In the genomic region with DNA sequence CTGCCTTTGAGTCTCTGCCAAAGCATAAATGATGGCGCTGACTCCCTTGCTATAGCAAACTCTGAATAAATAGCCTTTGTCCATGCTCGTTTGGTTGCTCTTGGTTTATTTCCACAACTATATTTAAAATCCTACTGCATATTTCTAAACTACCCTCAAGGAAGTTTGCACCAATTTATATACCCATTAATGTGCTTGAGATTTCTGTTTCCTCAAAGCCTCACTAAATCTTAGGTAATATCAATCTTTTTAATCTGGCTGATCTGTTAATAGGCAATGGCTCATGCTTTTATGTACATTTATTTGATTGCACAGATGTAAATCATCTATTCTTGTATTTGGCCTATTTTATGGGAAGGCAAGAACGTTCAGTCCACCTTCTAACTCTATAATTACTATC, we compare ENCODE assay signal across 33 cellular contexts.
"Had no signal": no experiment of that assay in that cellular context is flagged by ENCODE, and none has a peak within 500 bp of the region (broad histone marks: within the 10 kb centered on the region; RNA-seq: fewer than 3 reads in every experiment).

No MANE protein-coding gene starts in this region.

- DNase-seq: activated B cell treated with CpG ODN at 0.5 μM for 24 hours; activated CD4-positive, alpha-beta memory T cell treated with anti-CD3 and anti-CD28 coated beads for 36 hours; activated CD4-positive, alpha-beta T cell treated with anti-CD3 and anti-CD28 coated beads for 4 hours; activated CD4-positive, alpha-beta T cell treated with anti-CD3 and anti-CD28 coated beads, Interleukin-2, amount 10 ng/mL, durations not matched to agents 24 days and 14 days; activated CD4-positive, alpha-beta T cell treated with anti-CD3 and anti-CD28 coated beads, Interleukin-2, amount 50 U/mL, for 1 hour; activated CD4-positive, alpha-beta T cell treated with anti-CD3 and anti-CD28 coated beads, Interleukin-2, amount 50 U/mL, for 4 hours; activated CD4-positive, CD25-positive, alpha-beta regulatory T cell treated with anti-CD3 and anti-CD28 coated beads, Interleukin-2, amount 50 U/mL, for 72 hours; activated CD8-positive, alpha-beta memory T cell treated with anti-CD3 and anti-CD28 coated beads, Interleukin-2, amount 50 U/mL, for 4 hours; activated CD8-positive, alpha-beta T cell treated with anti-CD3 and anti-CD28 coated beads for 36 hours; activated effector memory CD4-positive, alpha-beta T cell treated with anti-CD3 and anti-CD28 coated beads, Interleukin-2, amount 50 U/mL, for 16 hours; activated gamma-delta T cell treated with Interleukin-2 at 50 U/mL for 16 hours; activated naive CD4-positive, alpha-beta T cell; activated naive CD4-positive, alpha-beta T cell treated with anti-CD3 and anti-CD28 coated beads for 36 hours; activated naive CD4-positive, alpha-beta T cell treated with anti-CD3 and anti-CD28 coated beads, Interleukin-2, amount 50 U/mL, for 16 hours; activated naive CD8-positive, alpha-beta T cell treated with anti-CD3 and anti-CD28 coated beads for 36 hours; activated T-cell treated with anti-CD3 and anti-CD28 coated beads for 4 hours; activated T-cell treated with anti-CD3 and anti-CD28 coated beads, Interleukin-2, amount 50 U/mL, for 1 hour; activated T-cell treated with anti-CD3 and anti-CD28 coated beads, Interleukin-2, amount 50 U/mL, for 4 hours; activated T-cell treated with anti-CD3 and anti-CD28 coated beads, Interleukin-2, amount 50 U/mL, for 72 hours; adrenal gland; amniotic stem cell; aorta; body of pancreas; brain microvascular endothelial cell; cerebellar nuclear complex; T-helper 1 cell; T-helper 2 cell; T-helper 9 cell had no signal

- ATAC-seq: activated CD8-positive, alpha-beta T cell treated with anti-CD3 and anti-CD28 coated beads for 36 hours; activated naive CD4-positive, alpha-beta T cell treated with anti-CD3 and anti-CD28 coated beads, Interleukin-2, amount 50 U/mL, for 72 hours; activated T-cell treated with anti-CD3 and anti-CD28 coated beads, Interleukin-2, amount 50 U/mL, for 4 hours; activated T-cell treated with anti-CD3 and anti-CD28 coated beads, Interleukin-2, amount 50 U/mL, for 72 hours; activated T-helper 17 cell treated with anti-CD3 and anti-CD28 coated beads, Interleukin-2, amount 50 U/mL, for 72 hours; body of pancreas had no signal

- H3K4me3 ChIP-seq: adrenal gland, body of pancreas, breast epithelium had no signal

- H3K27ac ChIP-seq: adrenal gland, body of pancreas, brain microvascular endothelial cell, breast epithelium had no signal

- H3K9me3 ChIP-seq: adrenal gland, body of pancreas, breast epithelium had no signal

- H3K4me1 ChIP-seq: adrenal gland, body of pancreas, breast epithelium had no signal

- H3K36me3 ChIP-seq: adrenal gland, brain microvascular endothelial cell, breast epithelium had no signal

- H3K27me3 ChIP-seq: adrenal gland, body of pancreas, brain microvascular endothelial cell, breast epithelium had no signal

- FAIRE-seq: astrocyte, TTC549 had no signal
